15 cellular contexts compared by ENCODE assay signal in the genomic region with DNA sequence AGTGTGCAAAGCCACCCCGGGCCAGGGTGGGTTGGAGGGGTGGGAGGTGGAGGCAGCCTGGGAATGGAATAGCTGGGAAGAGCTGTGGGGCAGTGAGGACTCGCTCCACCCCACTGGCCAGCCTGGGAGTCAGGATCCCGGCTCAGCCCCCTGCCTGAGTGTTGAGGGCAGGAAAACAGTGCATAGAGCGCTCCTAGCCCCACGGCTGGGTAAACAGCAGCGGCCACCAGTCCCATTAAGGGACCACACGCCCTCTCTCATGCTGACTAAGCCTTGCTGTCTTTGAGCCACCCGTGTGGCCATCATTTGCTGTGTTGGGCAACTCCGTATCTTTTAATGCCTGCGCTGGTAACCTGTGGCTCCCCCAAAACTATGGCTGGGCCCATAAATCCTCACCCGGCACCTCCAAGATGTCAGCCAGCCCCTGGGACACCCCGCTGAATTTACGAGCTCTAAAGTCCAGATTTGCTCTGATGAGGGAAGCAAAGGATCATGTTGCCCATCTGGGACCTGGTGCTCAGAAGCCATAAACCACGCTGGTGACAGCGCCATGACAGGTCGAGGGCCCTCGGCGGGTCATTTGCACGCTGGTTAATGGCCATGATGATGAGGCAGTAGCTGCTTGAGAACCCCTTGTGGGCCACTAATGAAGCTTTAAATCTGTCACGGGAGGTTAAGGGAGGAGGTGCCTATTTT. TPM values are rescaled to one million over a fixed set of nuclear protein-coding genes. Genes with fewer than 3 reads are reported as not detected.
DNase-seq lines count a peak whose midpoint lies in the region; ATAC-seq and TF ChIP-seq lines count a peak whose summit lies in the region.
"Had no signal": no experiment of that assay in that cellular context is flagged by ENCODE, and none has a peak within 500 bp of the region (broad histone marks: within the 10 kb centered on the region; RNA-seq: fewer than 3 reads in every experiment).

No MANE protein-coding gene starts in this region.

- H2AFZ ChIP-seq in GM23338 (peak overlapping the region; percentile 56; the same call in 1 of the 2 replicates), mammary epithelial cell (ENCODE audit: low read depth, low read length) (peak overlapping the region; percentile 88)

- WGBS in mammary epithelial cell (ENCODE audit: low coverage, missing lambda C conversion rate) = 76% methylated on average over 18 of the region's 20 CpGs

- intact Hi-C loops in mammary epithelial cell (cut with micrococcal nuclease) = no loop called here

- H3K4me3 ChIP-seq in GM23338 (no peak overlapping the region), mammary epithelial cell (replicated peaks in 1 of 3; ENCODE audit: insufficient read depth in 1 of 3, low read depth in 2 of 3, low read length in 3 of 3) (no peak overlapping the region)
- H3K4me3 ChIP-seq: gastroesophageal sphincter, MG63 had no signal

- no peak for DNase-seq in GM23338 (ENCODE audit: low spot score)
- DNase-seq in NCI-H2029 treated with DMSO at 0.1 percent for 48 hours (lab: John Stamatoyannopoulos, UW) = peak; percentile 77
- no peak for DNase-seq in mammary epithelial cell
- no peak for DNase-seq in progenitor cell of endocrine pancreas (ENCODE audit: low spot score, unreplicated experiment)
- DNase-seq in stimulated activated CD4-positive, alpha-beta T cell treated with anti-CD3 and anti-CD28 coated beads, Interleukin-4, amount 100 ng/mL, for 24 hours = no peak
- no peak for DNase-seq in HFFc6
- DNase-seq: activated naive CD8-positive, alpha-beta T cell treated with anti-CD3 and anti-CD28 coated beads, Interleukin-2, amount 10 ng/mL, durations not matched to agents 7 days and 5 days; cerebellar nuclear complex; MG63; stimulated activated CD4-positive, alpha-beta T cell treated with anti-CD3 and anti-CD28 coated beads, Interleukin-15, amount 100 ng/mL, for 24 hours; T-helper 1 cell had no signal

- peaks cover 17% of the 10 kb centered on the region for H3K4me1 Mint-ChIP-seq in GM23338
- H3K4me1 Mint-ChIP-seq in progenitor cell of endocrine pancreas (ENCODE audit: low read depth) = peaks cover 34% of the 10 kb centered on the region
- no peaks in the 10 kb centered on the region for H3K4me1 Mint-ChIP-seq in HFFc6 (ENCODE audit: low read depth)

- BruUV-seq in mammary epithelial cell (replicated peaks; lab: Mats Ljungman, UMichigan) = no TSS peak

- H4K20me1 ChIP-seq in GM23338 (replicated peaks; ENCODE audit: insufficient read depth) (no peaks in the 10 kb centered on the region), mammary epithelial cell (ENCODE audit: insufficient read depth, low read length) (no peaks in the 10 kb centered on the region)

- peaks cover 3% of the 10 kb centered on the region; the same call in 1 of the 2 replicates for H3K9me2 ChIP-seq in GM23338 (ENCODE audit: insufficient read depth)

- no peak overlapping the region for H3K27ac ChIP-seq in GM23338 (ENCODE audit: low read depth)
- H3K27ac ChIP-seq in mammary epithelial cell (ENCODE audit: insufficient read depth, low read depth, low read length) = peak overlapping the region; percentile 1
- H3K27ac ChIP-seq: gastroesophageal sphincter had no signal

- H3K4me3 Mint-ChIP-seq in GM23338 (no peak overlapping the region), progenitor cell of endocrine pancreas (ENCODE audit: low read depth) (no peak overlapping the region), HFFc6 (no peak overlapping the region)

- H3K4me1 ChIP-seq in GM23338 (ENCODE audit: insufficient read depth) (no peaks in the 10 kb centered on the region), mammary epithelial cell (ENCODE audit: insufficient read depth, low read length) (peaks cover 40% of the 10 kb centered on the region)

- no peaks in the 10 kb centered on the region for H3K9me3 ChIP-seq in mammary epithelial cell (replicated peaks; ENCODE audit: insufficient read depth, low read length)
- H3K9me3 ChIP-seq: gastroesophageal sphincter, MG63 had no signal

- dilution Hi-C loops in mammary epithelial cell (cut with HindIII; ENCODE audit: low sequenced_read_pairs) = no loop called here

- H3K27me3 Mint-ChIP-seq in GM23338 (ENCODE audit: insufficient read depth, low read depth, poor library complexity) (peaks cover 6% of the 10 kb centered on the region), progenitor cell of endocrine pancreas (peaks cover 32% of the 10 kb centered on the region), HFFc6 (ENCODE audit: insufficient read depth) (peaks cover 67% of the 10 kb centered on the region)

- no peak overlapping the region for H3K27ac Mint-ChIP-seq in GM23338
- H3K27ac Mint-ChIP-seq in progenitor cell of endocrine pancreas = peak overlapping the region; percentile 11
- H3K27ac Mint-ChIP-seq in HFFc6 = no peak overlapping the region

- TF ChIP-seq CTCF in GM23338 (conservative IDR thresholded peaks at IDR 0.05; ENCODE audit: low read depth in 2 of 2) = no peak
- TF ChIP-seq CTCF in mammary epithelial cell (conservative IDR thresholded peaks at IDR 0.05 in 1 of 2, IDR thresholded peaks at IDR 0.05 in 1 of 2; ENCODE audit: extremely low read depth in 1 of 2, insufficient read depth in 1 of 2, low read depth in 1 of 2, low read length in 2 of 2) = no peak
- no peak for TF ChIP-seq CTCF in progenitor cell of endocrine pancreas (IDR thresholded peaks at IDR 0.05; ENCODE audit: unreplicated experiment)
- TF ChIP-seq CTCF in HFFc6 (IDR thresholded peaks at IDR 0.05) = no peak

- in situ Hi-C loops in mammary epithelial cell (cut with MboI; ENCODE audit: low sequenced_read_pairs in 2 of 2) = no loop called here

- H3K9me3 Mint-ChIP-seq in GM23338 (no peaks in the 10 kb centered on the region), progenitor cell of endocrine pancreas (ENCODE audit: low read depth) (no peaks in the 10 kb centered on the region), HFFc6 (no peaks in the 10 kb centered on the region)
- H3K9me3 Mint-ChIP-seq: activated naive CD8-positive, alpha-beta T cell treated with anti-CD3 and anti-CD28 coated beads, Interleukin-2, amount 10 ng/mL, durations not matched to agents 7 days and 5 days had no signal

- CTCF ChIA-PET in mammary epithelial cell (lab: Charles Lee; ENCODE audit: low non-redundant PET) = no interaction called here

- H3K4me2 ChIP-seq in GM23338 = no peak overlapping the region
- peak overlapping the region; percentile 31 for H3K4me2 ChIP-seq in mammary epithelial cell (ENCODE audit: insufficient read depth, low read depth, low read length)

- H3K36me3 ChIP-seq in GM23338 (ENCODE audit: insufficient read depth) (no peaks in the 10 kb centered on the region), mammary epithelial cell (ENCODE audit: insufficient read depth, low read length) (no peaks in the 10 kb centered on the region)
- H3K36me3 ChIP-seq: gastroesophageal sphincter, MG63 had no signal

- H3F3A ChIP-seq in GM23338 (replicated peaks; ENCODE audit: low read depth) = no peaks in the 10 kb centered on the region

- H3K27me3 ChIP-seq in GM23338 (ENCODE audit: insufficient read depth) (no peaks in the 10 kb centered on the region), mammary epithelial cell (ENCODE audit: insufficient read depth, low read length) (no peaks in the 10 kb centered on the region)
- H3K27me3 ChIP-seq: MG63 had no signal

- no peak for ATAC-seq in GM23338
- ATAC-seq in HG02973 (IDR thresholded peaks at IDR 0.05; ENCODE audit: unreplicated experiment) = no peak
- ATAC-seq: activated CD4-positive, CD25-positive, alpha-beta regulatory T cell treated with anti-CD3 and anti-CD28 coated beads, Interleukin-2, amount 50 U/mL, for 24 hours; gastroesophageal sphincter; Panc1 had no signal

- H3K9ac ChIP-seq in mammary epithelial cell (ENCODE audit: insufficient read depth, low read length) = no peak overlapping the region

- no peaks in the 10 kb centered on the region for H3K79me2 ChIP-seq in GM23338 (replicated peaks; ENCODE audit: insufficient read depth)
- no peaks in the 10 kb centered on the region for H3K79me2 ChIP-seq in mammary epithelial cell (ENCODE audit: insufficient read depth, low read length)

- H3K36me3 Mint-ChIP-seq in GM23338 (ENCODE audit: low read depth) = no peaks in the 10 kb centered on the region; the same call in 2 of the 3 replicates
- H3K36me3 Mint-ChIP-seq in progenitor cell of endocrine pancreas (ENCODE audit: insufficient read depth) = no peaks in the 10 kb centered on the region
- no peaks in the 10 kb centered on the region for H3K36me3 Mint-ChIP-seq in HFFc6 (ENCODE audit: low read depth)
- H3K36me3 Mint-ChIP-seq: activated naive CD8-positive, alpha-beta T cell treated with anti-CD3 and anti-CD28 coated beads, Interleukin-2, amount 10 ng/mL, durations not matched to agents 7 days and 5 days had no signal

TF ChIP-seq in GM23338, 12 proteins besides CTCF, POLR2A, EP300 and RAD21 (continues in another document):
- no peak for TF ChIP-seq POLR2AphosphoS5 (IDR thresholded peaks at IDR 0.05; ENCODE audit: low read depth)
- no peak for TF ChIP-seq CREB1 (CRISPR knock-in tag; IDR thresholded peaks at IDR 0.05; ENCODE audit: low read depth)
- no peak for TF ChIP-seq ZNF114 (CRISPR knock-in tag; IDR thresholded peaks at IDR 0.05)

RNA-seq across cellular contexts. Expression of gene SYF2, which starts 34.9 kb away (rescaled TPM):
- 22.9 and 24.6 TPM in 2 replicates for total RNA-seq in GM23338 (2014; rRNA removed; shearing (Covaris generic))
- polyA plus RNA-seq in GM23338 (2016; fragmentation: Nextera tagmentation; extraction: Ambion mirVana) (74.5 and 82.6 TPM in 2 replicates), mammary epithelial cell (11.9 TPM)
- total RNA-seq in mammary epithelial cell (10 to 100 TPM; 20.7 to 30.7 TPM), progenitor cell of endocrine pancreas (40.3 and 43.5 TPM in 2 replicates)
- polyA minus RNA-seq in mammary epithelial cell = 2.1 TPM
- 10 to 100 TPM; 30.7 to 44.1 (median 34.4) TPM for total RNA-seq in HFFc6 (2021; fragmentation: NEBNext Ultra II Directional; extraction: Animal tissue kit (Norgen Biotek cat#: 25700))

RNA-seq across cellular contexts. Expression of gene RSRP1, which starts 49.9 kb away (rescaled TPM):
- total RNA-seq in GM23338 (2014; rRNA removed; shearing (Covaris generic)) = 91.4 and 107 TPM in 2 replicates
- polyA plus RNA-seq in GM23338 (2016; fragmentation: Nextera tagmentation; extraction: Ambion mirVana) = 77.0 and 93.7 TPM in 2 replicates
- 10 to 100 TPM; 55.3 to 71.8 TPM for total RNA-seq in mammary epithelial cell
- 18.8 TPM for polyA plus RNA-seq in mammary epithelial cell
- 23.3 TPM for polyA minus RNA-seq in mammary epithelial cell
- 124 and 127 TPM in 2 replicates for total RNA-seq in progenitor cell of endocrine pancreas
- total RNA-seq in HFFc6 (2021; fragmentation: NEBNext Ultra II Directional; extraction: Animal tissue kit (Norgen Biotek cat#: 25700)) = 10 to 100 TPM; 63.4 to 85.2 (median 81.6) TPM
